1 cellular context compared by ENCODE assay signal in genomic region chr21:42878993-42879787, GRCh38.
TF ChIP-seq lines count a peak whose summit lies in the region.

A gene with protein sequence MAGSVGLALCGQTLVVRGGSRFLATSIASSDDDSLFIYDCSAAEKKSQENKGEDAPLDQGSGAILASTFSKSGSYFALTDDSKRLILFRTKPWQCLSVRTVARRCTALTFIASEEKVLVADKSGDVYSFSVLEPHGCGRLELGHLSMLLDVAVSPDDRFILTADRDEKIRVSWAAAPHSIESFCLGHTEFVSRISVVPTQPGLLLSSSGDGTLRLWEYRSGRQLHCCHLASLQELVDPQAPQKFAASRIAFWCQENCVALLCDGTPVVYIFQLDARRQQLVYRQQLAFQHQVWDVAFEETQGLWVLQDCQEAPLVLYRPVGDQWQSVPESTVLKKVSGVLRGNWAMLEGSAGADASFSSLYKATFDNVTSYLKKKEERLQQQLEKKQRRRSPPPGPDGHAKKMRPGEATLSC (minus strand): TSS chr21:42879539. CDS start chr21:42879495, 44 bp downstream.

TF ChIP-seq in HEK293, 187 proteins besides CTCF, POLR2A, EP300 and RAD21 (continued from another document and continues in another):
- TF ChIP-seq, protein P1, sequence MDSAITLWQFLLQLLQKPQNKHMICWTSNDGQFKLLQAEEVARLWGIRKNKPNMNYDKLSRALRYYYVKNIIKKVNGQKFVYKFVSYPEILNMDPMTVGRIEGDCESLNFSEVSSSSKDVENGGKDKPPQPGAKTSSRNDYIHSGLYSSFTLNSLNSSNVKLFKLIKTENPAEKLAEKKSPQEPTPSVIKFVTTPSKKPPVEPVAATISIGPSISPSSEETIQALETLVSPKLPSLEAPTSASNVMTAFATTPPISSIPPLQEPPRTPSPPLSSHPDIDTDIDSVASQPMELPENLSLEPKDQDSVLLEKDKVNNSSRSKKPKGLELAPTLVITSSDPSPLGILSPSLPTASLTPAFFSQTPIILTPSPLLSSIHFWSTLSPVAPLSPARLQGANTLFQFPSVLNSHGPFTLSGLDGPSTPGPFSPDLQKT (IDR thresholded peaks at IDR 0.05; ENCODE audit: borderline replicate concordance, low read depth, low read length), result no peak
- no peak; the same call in 1 of the 2 replicates for TF ChIP-seq ZNF610 (tag by site-specific recombination; IDR thresholded peaks at IDR 0.05; ENCODE audit: borderline replicate concordance)
- TF ChIP-seq YY1 (tag by site-specific recombination; IDR thresholded peaks at IDR 0.05), result peak; percentile 92; the same call in 1 of the 2 replicates
- TF ChIP-seq, protein P2, sequence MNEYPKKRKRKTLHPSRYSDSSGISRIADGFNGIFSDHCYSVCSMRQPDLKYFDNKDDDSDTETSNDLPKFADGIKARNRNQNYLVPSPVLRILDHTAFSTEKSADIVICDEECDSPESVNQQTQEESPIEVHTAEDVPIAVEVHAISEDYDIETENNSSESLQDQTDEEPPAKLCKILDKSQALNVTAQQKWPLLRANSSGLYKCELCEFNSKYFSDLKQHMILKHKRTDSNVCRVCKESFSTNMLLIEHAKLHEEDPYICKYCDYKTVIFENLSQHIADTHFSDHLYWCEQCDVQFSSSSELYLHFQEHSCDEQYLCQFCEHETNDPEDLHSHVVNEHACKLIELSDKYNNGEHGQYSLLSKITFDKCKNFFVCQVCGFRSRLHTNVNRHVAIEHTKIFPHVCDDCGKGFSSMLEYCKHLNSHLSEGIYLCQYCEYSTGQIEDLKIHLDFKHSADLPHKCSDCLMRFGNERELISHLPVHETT (tag by site-specific recombination; IDR thresholded peaks at IDR 0.05), result peak; percentile 87
- TF ChIP-seq ZNF600 (tag by site-specific recombination; IDR thresholded peaks at IDR 0.05), result peak; percentile 91
- TF ChIP-seq ZNF596 (tag by site-specific recombination; IDR thresholded peaks at IDR 0.05), result no peak
- TF ChIP-seq SP7 (tag by site-specific recombination; IDR thresholded peaks at IDR 0.05), result peak; percentile 90
- peak; percentile 22; the same call in 1 of the 2 replicates for TF ChIP-seq OSR2 (tag by site-specific recombination; IDR thresholded peaks at IDR 0.05)
- no peak for TF ChIP-seq ZNF530 (tag by site-specific recombination; IDR thresholded peaks at IDR 0.05; ENCODE audit: low read depth)
- TF ChIP-seq ZNF585B (tag by site-specific recombination; IDR thresholded peaks at IDR 0.05), result no peak
- 0 out of 2 replicates have a peak, but pooled peaks have one; percentile 14 for TF ChIP-seq ZNF10 (tag by site-specific recombination; IDR thresholded peaks at IDR 0.05)
- peak; percentile 98 for TF ChIP-seq YY2 (tag by site-specific recombination; IDR thresholded peaks at IDR 0.05)
- TF ChIP-seq ZNF248 (tag by site-specific recombination; IDR thresholded peaks at IDR 0.05), result no peak
- TF ChIP-seq, protein P3, sequence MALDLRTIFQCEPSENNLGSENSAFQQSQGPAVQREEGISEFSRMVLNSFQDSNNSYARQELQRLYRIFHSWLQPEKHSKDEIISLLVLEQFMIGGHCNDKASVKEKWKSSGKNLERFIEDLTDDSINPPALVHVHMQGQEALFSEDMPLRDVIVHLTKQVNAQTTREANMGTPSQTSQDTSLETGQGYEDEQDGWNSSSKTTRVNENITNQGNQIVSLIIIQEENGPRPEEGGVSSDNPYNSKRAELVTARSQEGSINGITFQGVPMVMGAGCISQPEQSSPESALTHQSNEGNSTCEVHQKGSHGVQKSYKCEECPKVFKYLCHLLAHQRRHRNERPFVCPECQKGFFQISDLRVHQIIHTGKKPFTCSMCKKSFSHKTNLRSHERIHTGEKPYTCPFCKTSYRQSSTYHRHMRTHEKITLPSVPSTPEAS (tag by site-specific recombination; IDR thresholded peaks at IDR 0.05), result peak; percentile 59; the same call in 1 of the 2 replicates
- no peak for TF ChIP-seq ZNF664 (tag by site-specific recombination; IDR thresholded peaks at IDR 0.05)
- no peak for TF ChIP-seq ZNF239 (tag by site-specific recombination; IDR thresholded peaks at IDR 0.05)
- TF ChIP-seq, protein P4, sequence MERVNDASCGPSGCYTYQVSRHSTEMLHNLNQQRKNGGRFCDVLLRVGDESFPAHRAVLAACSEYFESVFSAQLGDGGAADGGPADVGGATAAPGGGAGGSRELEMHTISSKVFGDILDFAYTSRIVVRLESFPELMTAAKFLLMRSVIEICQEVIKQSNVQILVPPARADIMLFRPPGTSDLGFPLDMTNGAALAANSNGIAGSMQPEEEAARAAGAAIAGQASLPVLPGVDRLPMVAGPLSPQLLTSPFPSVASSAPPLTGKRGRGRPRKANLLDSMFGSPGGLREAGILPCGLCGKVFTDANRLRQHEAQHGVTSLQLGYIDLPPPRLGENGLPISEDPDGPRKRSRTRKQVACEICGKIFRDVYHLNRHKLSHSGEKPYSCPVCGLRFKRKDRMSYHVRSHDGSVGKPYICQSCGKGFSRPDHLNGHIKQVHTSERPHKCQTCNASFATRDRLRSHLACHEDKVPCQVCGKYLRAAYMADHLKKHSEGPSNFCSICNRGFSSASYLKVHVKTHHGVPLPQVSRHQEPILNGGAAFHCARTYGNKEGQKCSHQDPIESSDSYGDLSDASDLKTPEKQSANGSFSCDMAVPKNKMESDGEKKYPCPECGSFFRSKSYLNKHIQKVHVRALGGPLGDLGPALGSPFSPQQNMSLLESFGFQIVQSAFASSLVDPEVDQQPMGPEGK (tag by site-specific recombination; IDR thresholded peaks at IDR 0.05), result peak; percentile 73; the same call in 1 of the 2 replicates
- 0 out of 2 replicates have a peak, but pooled peaks have one; percentile 13 for TF ChIP-seq ZNF660 (tag by site-specific recombination; IDR thresholded peaks at IDR 0.05)
- TF ChIP-seq ZNF626 (tag by site-specific recombination; IDR thresholded peaks at IDR 0.05), result no peak
- TF ChIP-seq ZNF692 (tag by site-specific recombination; IDR thresholded peaks at IDR 0.05), result peak; percentile 80
- no peak; the same call in 1 of the 2 replicates for TF ChIP-seq GFI1B (tag by site-specific recombination; IDR thresholded peaks at IDR 0.05)
- peak; percentile 71 for TF ChIP-seq ZBTB8A (tag by site-specific recombination; IDR thresholded peaks at IDR 0.05)
- TF ChIP-seq ZNF548 (tag by site-specific recombination; IDR thresholded peaks at IDR 0.05), result no peak
- TF ChIP-seq ZNF214 (tag by site-specific recombination; IDR thresholded peaks at IDR 0.05; ENCODE audit: borderline replicate concordance), result no peak
- TF ChIP-seq ZBTB20 (tag by site-specific recombination; IDR thresholded peaks at IDR 0.05), result peak; percentile 90
- TF ChIP-seq, protein P5, sequence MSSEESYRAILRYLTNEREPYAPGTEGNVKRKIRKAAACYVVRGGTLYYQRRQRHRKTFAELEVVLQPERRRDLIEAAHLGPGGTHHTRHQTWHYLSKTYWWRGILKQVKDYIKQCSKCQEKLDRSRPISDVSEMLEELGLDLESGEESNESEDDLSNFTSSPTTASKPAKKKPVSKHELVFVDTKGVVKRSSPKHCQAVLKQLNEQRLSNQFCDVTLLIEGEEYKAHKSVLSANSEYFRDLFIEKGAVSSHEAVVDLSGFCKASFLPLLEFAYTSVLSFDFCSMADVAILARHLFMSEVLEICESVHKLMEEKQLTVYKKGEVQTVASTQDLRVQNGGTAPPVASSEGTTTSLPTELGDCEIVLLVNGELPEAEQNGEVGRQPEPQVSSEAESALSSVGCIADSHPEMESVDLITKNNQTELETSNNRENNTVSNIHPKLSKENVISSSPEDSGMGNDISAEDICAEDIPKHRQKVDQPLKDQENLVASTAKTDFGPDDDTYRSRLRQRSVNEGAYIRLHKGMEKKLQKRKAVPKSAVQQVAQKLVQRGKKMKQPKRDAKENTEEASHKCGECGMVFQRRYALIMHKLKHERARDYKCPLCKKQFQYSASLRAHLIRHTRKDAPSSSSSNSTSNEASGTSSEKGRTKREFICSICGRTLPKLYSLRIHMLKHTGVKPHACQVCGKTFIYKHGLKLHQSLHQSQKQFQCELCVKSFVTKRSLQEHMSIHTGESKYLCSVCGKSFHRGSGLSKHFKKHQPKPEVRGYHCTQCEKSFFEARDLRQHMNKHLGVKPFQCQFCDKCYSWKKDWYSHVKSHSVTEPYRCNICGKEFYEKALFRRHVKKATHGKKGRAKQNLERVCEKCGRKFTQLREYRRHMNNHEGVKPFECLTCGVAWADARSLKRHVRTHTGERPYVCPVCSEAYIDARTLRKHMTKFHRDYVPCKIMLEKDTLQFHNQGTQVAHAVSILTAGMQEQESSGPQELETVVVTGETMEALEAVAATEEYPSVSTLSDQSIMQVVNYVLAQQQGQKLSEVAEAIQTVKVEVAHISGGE (tag by site-specific recombination; conservative IDR thresholded peaks at IDR 0.05; ENCODE audit: low read depth), result peak; percentile 97
- no peak for TF ChIP-seq KLF10 (tag by site-specific recombination; IDR thresholded peaks at IDR 0.05)
- no peak for TF ChIP-seq ZNF776 (tag by site-specific recombination; IDR thresholded peaks at IDR 0.05; ENCODE audit: borderline replicate concordance)
- TF ChIP-seq ZBTB21 (tag by site-specific recombination; IDR thresholded peaks at IDR 0.05), result peak; percentile 79
- no peak for TF ChIP-seq MYNN (tag by site-specific recombination; IDR thresholded peaks at IDR 0.05; ENCODE audit: borderline replicate concordance)
- no peak for TF ChIP-seq ZNF112 (tag by site-specific recombination; IDR thresholded peaks at IDR 0.05)
- TF ChIP-seq ZNF133 (tag by site-specific recombination; IDR thresholded peaks at IDR 0.05), result no peak
- TF ChIP-seq ZNF621 (tag by site-specific recombination; IDR thresholded peaks at IDR 0.05), result no peak
- TF ChIP-seq, protein P6, sequence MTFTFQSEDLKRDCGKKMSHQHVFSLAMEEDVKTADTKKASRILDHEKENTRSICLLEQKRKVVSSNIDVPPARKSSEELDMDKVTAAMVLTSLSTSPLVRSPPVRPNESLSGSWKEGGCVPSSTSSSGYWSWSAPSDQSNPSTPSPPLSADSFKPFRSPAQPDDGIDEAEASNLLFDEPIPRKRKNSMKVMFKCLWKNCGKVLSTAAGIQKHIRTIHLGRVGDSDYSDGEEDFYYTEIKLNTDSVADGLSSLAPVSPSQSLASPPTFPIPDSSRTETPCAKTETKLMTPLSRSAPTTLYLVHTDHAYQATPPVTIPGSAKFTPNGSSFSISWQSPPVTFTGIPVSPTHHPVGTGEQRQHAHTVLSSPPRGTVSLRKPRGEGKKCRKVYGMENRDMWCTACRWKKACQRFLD (tag by site-specific recombination; IDR thresholded peaks at IDR 0.05), result peak; percentile 94
- TF ChIP-seq ZNF169 (tag by site-specific recombination; IDR thresholded peaks at IDR 0.05), result no peak
- peak; percentile 30; the same call in 1 of the 2 replicates for TF ChIP-seq ZNF707 (tag by site-specific recombination; IDR thresholded peaks at IDR 0.05)
- TF ChIP-seq, protein P7, sequence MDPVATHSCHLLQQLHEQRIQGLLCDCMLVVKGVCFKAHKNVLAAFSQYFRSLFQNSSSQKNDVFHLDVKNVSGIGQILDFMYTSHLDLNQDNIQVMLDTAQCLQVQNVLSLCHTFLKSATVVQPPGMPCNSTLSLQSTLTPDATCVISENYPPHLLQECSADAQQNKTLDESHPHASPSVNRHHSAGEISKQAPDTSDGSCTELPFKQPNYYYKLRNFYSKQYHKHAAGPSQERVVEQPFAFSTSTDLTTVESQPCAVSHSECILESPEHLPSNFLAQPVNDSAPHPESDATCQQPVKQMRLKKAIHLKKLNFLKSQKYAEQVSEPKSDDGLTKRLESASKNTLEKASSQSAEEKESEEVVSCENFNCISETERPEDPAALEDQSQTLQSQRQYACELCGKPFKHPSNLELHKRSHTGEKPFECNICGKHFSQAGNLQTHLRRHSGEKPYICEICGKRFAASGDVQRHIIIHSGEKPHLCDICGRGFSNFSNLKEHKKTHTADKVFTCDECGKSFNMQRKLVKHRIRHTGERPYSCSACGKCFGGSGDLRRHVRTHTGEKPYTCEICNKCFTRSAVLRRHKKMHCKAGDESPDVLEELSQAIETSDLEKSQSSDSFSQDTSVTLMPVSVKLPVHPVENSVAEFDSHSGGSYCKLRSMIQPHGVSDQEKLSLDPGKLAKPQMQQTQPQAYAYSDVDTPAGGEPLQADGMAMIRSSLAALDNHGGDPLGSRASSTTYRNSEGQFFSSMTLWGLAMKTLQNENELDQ (tag by site-specific recombination; IDR thresholded peaks at IDR 0.05; ENCODE audit: low read depth), result no peak
- no peak for TF ChIP-seq SCRT1 (tag by site-specific recombination; IDR thresholded peaks at IDR 0.05; ENCODE audit: borderline replicate concordance)
- TF ChIP-seq ZNF76 (tag by site-specific recombination; IDR thresholded peaks at IDR 0.05; ENCODE audit: borderline replicate concordance, low read depth), result peak; percentile 76
- peak; percentile 94 for TF ChIP-seq KLF16 (tag by site-specific recombination; IDR thresholded peaks at IDR 0.05)
- TF ChIP-seq ZNF473 (tag by site-specific recombination; IDR thresholded peaks at IDR 0.05), result no peak
- no peak for TF ChIP-seq GLI4 (tag by site-specific recombination; IDR thresholded peaks at IDR 0.05)
- no peak for TF ChIP-seq ZNF132 (tag by site-specific recombination; IDR thresholded peaks at IDR 0.05; ENCODE audit: borderline replicate concordance)
- TF ChIP-seq ZNF777 (tag by site-specific recombination; IDR thresholded peaks at IDR 0.05; ENCODE audit: borderline replicate concordance), result no peak
- TF ChIP-seq ZNF140 (tag by site-specific recombination; IDR thresholded peaks at IDR 0.05), result no peak
- TF ChIP-seq, protein P8, sequence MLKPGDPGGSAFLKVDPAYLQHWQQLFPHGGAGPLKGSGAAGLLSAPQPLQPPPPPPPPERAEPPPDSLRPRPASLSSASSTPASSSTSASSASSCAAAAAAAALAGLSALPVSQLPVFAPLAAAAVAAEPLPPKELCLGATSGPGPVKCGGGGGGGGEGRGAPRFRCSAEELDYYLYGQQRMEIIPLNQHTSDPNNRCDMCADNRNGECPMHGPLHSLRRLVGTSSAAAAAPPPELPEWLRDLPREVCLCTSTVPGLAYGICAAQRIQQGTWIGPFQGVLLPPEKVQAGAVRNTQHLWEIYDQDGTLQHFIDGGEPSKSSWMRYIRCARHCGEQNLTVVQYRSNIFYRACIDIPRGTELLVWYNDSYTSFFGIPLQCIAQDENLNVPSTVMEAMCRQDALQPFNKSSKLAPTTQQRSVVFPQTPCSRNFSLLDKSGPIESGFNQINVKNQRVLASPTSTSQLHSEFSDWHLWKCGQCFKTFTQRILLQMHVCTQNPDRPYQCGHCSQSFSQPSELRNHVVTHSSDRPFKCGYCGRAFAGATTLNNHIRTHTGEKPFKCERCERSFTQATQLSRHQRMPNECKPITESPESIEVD (tag by site-specific recombination; IDR thresholded peaks at IDR 0.05), result no peak
- no peak for TF ChIP-seq ZNF670 (tag by site-specific recombination; IDR thresholded peaks at IDR 0.05; ENCODE audit: low read depth)
